Comparison of ENCODE assay signal across 9 cellular contexts in the genomic region with DNA sequence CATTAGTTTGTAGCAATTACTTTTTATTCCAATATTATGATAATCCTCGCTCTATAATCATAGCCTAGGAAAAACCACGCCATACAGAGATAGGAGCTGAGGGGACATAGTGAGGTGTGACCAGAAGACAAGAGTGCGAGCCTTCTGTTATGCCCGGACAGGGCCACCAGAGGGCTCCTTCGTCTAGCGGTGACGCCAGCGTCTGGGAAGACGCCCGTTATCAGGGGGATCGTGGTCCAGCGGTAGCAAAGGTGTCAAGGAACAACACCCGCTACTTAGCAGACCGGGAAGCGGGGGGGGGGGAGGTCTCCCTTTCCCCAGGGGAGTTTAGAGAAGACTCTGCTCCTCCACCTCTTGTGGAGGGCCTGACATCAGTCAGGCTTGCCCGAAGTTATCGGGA. TPM values are rescaled to one million over a fixed set of nuclear protein-coding genes. Genes with fewer than 3 reads are reported as not detected.
DNase-seq lines count a peak whose midpoint lies in the region; ATAC-seq and TF ChIP-seq lines count a peak whose summit lies in the region.
"Not testable (repeated sequence)": the region's sequence is repeated elsewhere in the genome, so short reads cannot be mapped to it uniquely, and the experiment has no call there.
"Had no signal": no experiment of that assay in that cellular context is flagged by ENCODE, and none has a peak within 500 bp of the region (broad histone marks: within the 10 kb centered on the region; RNA-seq: fewer than 3 reads in every experiment).

No MANE protein-coding gene starts in this region.

- H3F3A ChIP-seq in SU-DHL-6 (ENCODE audit: insufficient read depth): not testable (repeated sequence)

- H3K27ac Mint-ChIP-seq in central memory CD8-positive, alpha-beta T cell (ENCODE audit: low read depth): peak overlapping the region; percentile 38
- H3K27ac Mint-ChIP-seq in osteocyte (ENCODE audit: unreplicated experiment): not testable (repeated sequence)

- not testable (repeated sequence) for H3K79me2 ChIP-seq in SU-DHL-6 (ENCODE audit: insufficient read depth, low read length)

- not testable (repeated sequence) for ATAC-seq in central memory CD8-positive, alpha-beta T cell (replicated peaks; ENCODE audit: extremely low read depth, poor library complexity, severe bottlenecking); left ventricle myocardium superior

- intact Hi-C loops in left ventricle myocardium superior (cut with micrococcal nuclease): not testable (repeated sequence)

- not testable (repeated sequence) for H3K4me1 Mint-ChIP-seq in central memory CD8-positive, alpha-beta T cell; osteocyte (ENCODE audit: unreplicated experiment)

- H3K9me2 ChIP-seq in SU-DHL-6 (replicated peaks; ENCODE audit: insufficient read depth, low read length): not testable (repeated sequence)

- not testable (repeated sequence) for H2AFZ ChIP-seq in SU-DHL-6 (ENCODE audit: low read depth, low read length, severe bottlenecking)

- not testable (repeated sequence) for H4K20me1 ChIP-seq in SU-DHL-6 (ENCODE audit: low read depth, low read length)

- not testable (repeated sequence) for H3K4me3 ChIP-seq in BJ (ENCODE audit: low read depth, low read length); SU-DHL-6 (ENCODE audit: insufficient read depth, low read length, poor library complexity, severe bottlenecking)
- H3K4me3 ChIP-seq in HL-60 (replicated peaks; ENCODE audit: insufficient read depth, low read length): 0 out of 2 replicates have a peak overlapping the region, but pooled peaks have one; percentile 12

- H3K36me3 Mint-ChIP-seq in central memory CD8-positive, alpha-beta T cell (ENCODE audit: insufficient read depth); osteocyte (ENCODE audit: unreplicated experiment): not testable (repeated sequence)

- not testable (repeated sequence) for H3K36me3 ChIP-seq in BJ (ENCODE audit: control insufficient read depth, insufficient read depth, low read length); SU-DHL-6 (ENCODE audit: low read length)

- not testable (repeated sequence) for H3K4me3 Mint-ChIP-seq in central memory CD8-positive, alpha-beta T cell; osteocyte (ENCODE audit: unreplicated experiment)

- not testable (repeated sequence) for H3K9me3 ChIP-seq in SU-DHL-6 (ENCODE audit: insufficient read depth, low read length)

- H3K9me3 Mint-ChIP-seq in central memory CD8-positive, alpha-beta T cell; osteocyte (ENCODE audit: unreplicated experiment): not testable (repeated sequence)

- H3K4me2 ChIP-seq in SU-DHL-6 (ENCODE audit: low read depth, low read length, poor library complexity, severe bottlenecking): not testable (repeated sequence)

- peak; percentile 46 for TF ChIP-seq CTCF in BJ (IDR thresholded peaks at IDR 0.05; ENCODE audit: insufficient read depth, low read depth, low read length)
- not testable (repeated sequence) for TF ChIP-seq CTCF in HL-60 (IDR thresholded peaks at IDR 0.05; ENCODE audit: insufficient read depth, low read length)
- peak; percentile 17 for TF ChIP-seq CTCF in SU-DHL-6 (IDR thresholded peaks at IDR 0.05; ENCODE audit: insufficient read depth, low read length, poor library complexity, severe bottlenecking)
- TF ChIP-seq CTCF in osteocyte (IDR thresholded peaks at IDR 0.05): peak; percentile 53

- not testable (repeated sequence) for DNase-seq in BJ (ENCODE audit: low read depth)
- DNase-seq in HL-60 (ENCODE audit: low read depth in 1 of 2, low spot score in 1 of 2) (peak in 1 of 2 experiments; percentile 59), left ventricle myocardium superior (peak; percentile 63), osteocyte (ENCODE audit: extremely low spot score, unreplicated experiment) (peak; percentile 88)
- peak; percentile 73 for DNase-seq in activated T-cell treated with anti-CD3 and anti-CD28 coated beads, Interleukin-2, amount 50 U/mL, for 1 hour
- DNase-seq in central memory CD8-positive, alpha-beta T cell (ENCODE audit: low spot score in 2 of 2): peak; percentile 26 to 37
- peak; percentile 20 to 28 for DNase-seq in stimulated activated CD8-positive, alpha-beta memory T cell treated with anti-CD3 and anti-CD28 coated beads, Interleukin-4, amount 100 ng/mL, for 4 hours (ENCODE audit: low read depth in 2 of 2, low spot score in 1 of 2)

- POLR2A ChIA-PET in BJ (lab: Charles Lee): not testable (repeated sequence)

- H3K27me3 ChIP-seq in BJ (ENCODE audit: control insufficient read depth, insufficient read depth, low read length); HL-60 (ENCODE audit: insufficient read depth, poor library complexity, severe bottlenecking); SU-DHL-6 (ENCODE audit: low read length): not testable (repeated sequence)

- H3K27ac ChIP-seq in HL-60 (replicated peaks); SU-DHL-6 (ENCODE audit: low read depth, low read length): not testable (repeated sequence)

- not testable (repeated sequence) for H3K9ac ChIP-seq in SU-DHL-6 (ENCODE audit: low read length)

- not testable (repeated sequence) for H3K27me3 Mint-ChIP-seq in central memory CD8-positive, alpha-beta T cell; osteocyte (ENCODE audit: unreplicated experiment)

- CTCF ChIA-PET in BJ (lab: Yijun Ruan, JAX): interaction anchor here (1.2 kb wide), 2 partner anchors 9 to 16 kb away, joined by 3 to 5 read pairs; no protein-coding TSS in a partner anchor

RNA-seq across cellular contexts. Expression of gene GLS2, which starts 8.7 kb away (rescaled TPM):
- polyA plus RNA-seq in BJ (2011; rRNA removed): 0.13 and 0.18 TPM in 2 replicates
- polyA minus RNA-seq in BJ (2011; rRNA and poly(A)+ RNA removed): 0.21 and 1.8 TPM in 2 replicates
- total RNA-seq in left ventricle myocardium superior (0.57 TPM), osteocyte (0.31 TPM in 1 of 2 replicates, not detected in the other)

RNA-seq across cellular contexts. Expression of gene RBMS2, which starts 24.9 kb away (rescaled TPM):
- polyA plus RNA-seq in BJ (2011; rRNA removed): 67.9 and 68.4 TPM in 2 replicates
- 71.8 and 87.2 TPM in 2 replicates for polyA minus RNA-seq in BJ (2011; rRNA and poly(A)+ RNA removed)
- 26.9 TPM for total RNA-seq in left ventricle myocardium superior
- total RNA-seq in osteocyte: 65.6 and 80.0 TPM in 2 replicates

RNA-seq across cellular contexts. Expression of gene SPRYD4, which starts 28.3 kb away (rescaled TPM):
- 2.4 and 2.6 TPM in 2 replicates for polyA plus RNA-seq in BJ (2011; rRNA removed)
- 1.9 and 2.2 TPM in 2 replicates for polyA minus RNA-seq in BJ (2011; rRNA and poly(A)+ RNA removed)
- total RNA-seq in left ventricle myocardium superior (3.1 TPM), osteocyte (2.7 and 3.1 TPM in 2 replicates)

RNA-seq across cellular contexts. Expression of gene MIP, which starts 42.2 kb away (rescaled TPM):
- polyA plus RNA-seq in BJ (2011; rRNA removed): 0.10 and 0.12 TPM in 2 replicates
- not detected in 2 replicates for polyA minus RNA-seq in BJ (2011; rRNA and poly(A)+ RNA removed)
- not detected for total RNA-seq in left ventricle myocardium superior
- not detected in 2 replicates for total RNA-seq in osteocyte
- polyA plus RNA-seq: keratinocyte had no signal

RNA-seq across cellular contexts. Expression of gene TIMELESS, which starts 47.5 kb away (rescaled TPM):
- polyA plus RNA-seq in BJ (2011; rRNA removed): 2.3 and 2.9 TPM in 2 replicates
- 2.9 and 3.9 TPM in 2 replicates for polyA minus RNA-seq in BJ (2011; rRNA and poly(A)+ RNA removed)
- 2.0 TPM for total RNA-seq in left ventricle myocardium superior
- total RNA-seq in osteocyte: 15.9 and 16.2 TPM in 2 replicates
